ENCODE assay signal across 8 cellular contexts in the genomic region with DNA sequence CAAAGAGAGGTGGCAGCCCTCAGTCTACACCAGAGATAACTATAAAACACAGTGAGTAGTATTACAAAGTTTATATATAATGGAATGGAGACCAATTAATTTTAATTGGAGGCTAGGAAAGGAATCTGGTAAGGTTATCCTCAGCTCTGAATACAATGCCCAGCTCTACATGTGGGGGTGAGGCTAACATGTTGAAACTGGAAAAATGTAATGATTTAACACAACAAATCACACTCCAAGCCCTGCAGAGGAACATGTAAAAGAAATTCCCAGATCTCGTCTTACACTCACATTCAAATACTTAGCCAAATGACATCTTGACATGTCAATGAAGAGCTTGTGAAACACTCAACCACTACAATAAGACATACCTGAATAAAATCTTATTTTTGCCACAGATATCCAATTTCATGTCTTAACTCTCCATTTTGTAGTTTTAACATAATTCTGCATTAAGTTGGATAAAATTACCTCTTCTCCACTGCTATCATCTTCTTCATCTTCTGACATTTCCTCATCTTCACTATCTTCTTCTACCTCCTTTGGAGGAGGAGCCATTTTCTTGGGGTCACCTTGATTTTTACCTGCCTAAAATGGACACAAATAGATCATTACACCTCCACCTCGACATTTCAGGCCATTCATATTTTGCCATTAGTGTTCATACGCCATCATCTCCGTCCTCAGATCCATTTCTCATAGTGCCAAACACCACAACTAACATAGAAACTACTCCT. TPM values are rescaled to one million over a fixed set of nuclear protein-coding genes. Genes with fewer than 3 reads are reported as not detected.
DNase-seq lines count a peak whose midpoint lies in the region; ATAC-seq, FAIRE-seq and TF ChIP-seq lines count a peak whose summit lies in the region.

No MANE protein-coding gene starts in this region.

- H3K36me3 ChIP-seq in left ventricle myocardium inferior (peaks cover 50% of the 10 kb centered on the region), mesodermal cell (ENCODE audit: control insufficient read depth, insufficient read depth, low read length) (peaks cover 56% of the 10 kb centered on the region)

- H3K4me3 Mint-ChIP-seq in MCF 10A (ENCODE audit: unreplicated experiment): peak overlapping the region; percentile 88

- no peaks in the 10 kb centered on the region for H3K27me3 ChIP-seq in left ventricle myocardium inferior (ENCODE audit: low read depth)

- POLR2A ChIA-PET in MCF 10A (lab: Yijun Ruan, JAX): interaction anchor here (0.7 to 5.1 kb wide), 14 partner anchors 9 to 405 kb away, joined by 3 to 74 read pairs (median 8); a partner anchor contains a TSS

- H3K4me3 ChIP-seq in left ventricle myocardium inferior (peak overlapping the region; percentile 86), mesodermal cell (ENCODE audit: extremely low read depth, insufficient read depth, low read length, poor library complexity, severe bottlenecking) (peak overlapping the region; percentile 82)

- H3K27ac Mint-ChIP-seq in MCF 10A (ENCODE audit: low read depth, unreplicated experiment): peak overlapping the region; percentile 100

- intact Hi-C loops in left ventricle myocardium inferior (cut with micrococcal nuclease) (no loop called here), cardiac septum (cut with DNase I) (no loop called here), MCF 10A (cut with micrococcal nuclease) (no loop called here)

- peaks cover 67% of the 10 kb centered on the region for H3K4me1 ChIP-seq in left ventricle myocardium inferior
- no peaks in the 10 kb centered on the region for H3K4me1 ChIP-seq in mesodermal cell (ENCODE audit: control insufficient read depth, insufficient read depth, low read length, poor library complexity, severe bottlenecking)

- H3K27me3 Mint-ChIP-seq in MCF 10A (ENCODE audit: insufficient read depth, unreplicated experiment): no peaks in the 10 kb centered on the region

- no peaks in the 10 kb centered on the region for H3K9me3 ChIP-seq in left ventricle myocardium inferior (replicated peaks)
- H3K9me3 ChIP-seq in mesodermal cell (ENCODE audit: control insufficient read depth, low read length): no peaks in the 10 kb centered on the region

- peak overlapping the region; percentile 97 for H3K27ac ChIP-seq in left ventricle myocardium inferior (replicated peaks)
- H3K27ac ChIP-seq in mesodermal cell (ENCODE audit: low read depth, low read length, severe bottlenecking): no peak overlapping the region

- CTCF ChIA-PET in MCF 10A (lab: Yijun Ruan, JAX): interaction anchor here (1.1 to 2.9 kb wide), 2 partner anchors 10 to 100 kb away, joined by 3 to 19 read pairs; no protein-coding TSS in a partner anchor

- BruUV-seq in MCF 10A (replicated peaks; lab: Mats Ljungman, UMichigan): no TSS peak

- H3K36me3 Mint-ChIP-seq in MCF 10A (ENCODE audit: insufficient read depth, unreplicated experiment): peaks cover 66% of the 10 kb centered on the region

- ATAC-seq in GM21619 (IDR thresholded peaks at IDR 0.05; ENCODE audit: unreplicated experiment): no peak

- no peak for FAIRE-seq in frontal cortex (lab: Jason Lieb, UNC)

- TF ChIP-seq CTCF in left ventricle myocardium inferior (IDR thresholded peaks at IDR 0.05; ENCODE audit: borderline replicate concordance) (no peak), MCF 10A (IDR thresholded peaks at IDR 0.05; ENCODE audit: unreplicated experiment) (no peak)

- H3K4me1 Mint-ChIP-seq in MCF 10A (ENCODE audit: insufficient read depth, unreplicated experiment): peaks cover 33% of the 10 kb centered on the region

- 10 to 13% methylated on average over 4 of the region's 4 CpGs for WGBS in mesodermal cell (ENCODE audit: insufficient coverage in 2 of 2), 2 experiments

- no peaks in the 10 kb centered on the region for H3K9me3 Mint-ChIP-seq in MCF 10A (ENCODE audit: unreplicated experiment)

- DNase-seq in left ventricle myocardium inferior: no peak
- DNase-seq in cardiac septum (ENCODE audit: low spot score): no peak
- DNase-seq in MCF 10A (ENCODE audit: unreplicated experiment): no peak
- no peak for DNase-seq in T1000 (lab: John Stamatoyannopoulos, UW)
- no peak for DNase-seq in stimulated activated CD4-positive, alpha-beta T cell treated with anti-CD3 and anti-CD28 coated beads, Interleukin-2, amount 100 ng/mL, for 24 hours
- DNase-seq in frontal cortex (ENCODE audit: low spot score in 2 of 2): no peak

RNA-seq across cellular contexts. Expression of a gene that starts 1.4 kb away (rescaled TPM):
- 262 TPM for total RNA-seq in left ventricle myocardium inferior
- 299 TPM for total RNA-seq in cardiac septum
- 578 and 778 TPM in 2 replicates for total RNA-seq in MCF 10A (2022)
- 412 TPM for polyA plus RNA-seq in mesodermal cell (2013, experiment 1 of 2)
- 469 TPM for polyA plus RNA-seq in mesodermal cell (2013, experiment 2 of 2)
- 137 TPM for total RNA-seq in frontal cortex
